Comparison of ENCODE assay signal across 4 cellular contexts in genomic region chr13:110794209-110794608, GRCh38.
"Had no signal": no experiment of that assay in that cellular context is flagged by ENCODE, and none has a peak within 500 bp of the region (broad histone marks: within the 10 kb centered on the region; RNA-seq: fewer than 3 reads in every experiment).

No MANE protein-coding gene starts in this region.

- ATAC-seq: GM23338 had no signal

- H3K4me2 ChIP-seq: GM23338 had no signal

- DNase-seq: H9, HCEC 1CT, IMR-90 had no signal

- H3K4me3 ChIP-seq: GM23338 had no signal
